In the genomic region with DNA sequence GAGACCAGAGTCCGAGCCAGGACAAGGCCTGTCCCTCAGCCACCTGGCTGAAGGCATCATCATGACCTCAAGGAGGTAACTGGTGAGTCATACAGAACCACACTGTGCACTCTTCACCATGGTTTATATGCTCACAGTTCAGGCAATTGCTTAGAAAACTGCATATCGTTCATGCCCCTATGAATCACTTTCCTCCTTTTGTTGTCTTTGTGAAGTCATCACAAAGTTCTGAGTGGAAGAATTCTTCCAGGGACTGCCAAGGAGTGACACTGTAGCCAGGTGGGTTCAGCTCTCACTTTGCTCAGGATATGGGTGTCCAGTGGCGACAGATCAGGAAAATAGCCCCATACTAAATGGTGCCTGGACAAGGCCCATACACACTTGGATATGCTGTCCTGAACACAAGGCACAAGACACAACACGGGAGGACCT, we compare ENCODE assay signal across 10 cellular contexts.
DNase-seq lines count a peak whose midpoint lies in the region; ATAC-seq and TF ChIP-seq lines count a peak whose summit lies in the region.
"Had no signal": no experiment of that assay in that cellular context is flagged by ENCODE, and none has a peak within 500 bp of the region (broad histone marks: within the 10 kb centered on the region; RNA-seq: fewer than 3 reads in every experiment).

No MANE protein-coding gene starts in this region.

- CTCF ChIA-PET in HCT116 (lab: Charles Lee), result no interaction called here

- no peaks in the 10 kb centered on the region for H3K79me2 ChIP-seq in HCT116 (ENCODE audit: insufficient read depth, low read length)

- RAD21 ChIA-PET in HCT116 (lab: Charles Lee; ENCODE audit: low non-redundant PET in 1 of 2, low total read pairs in 2 of 2, uncharacterized antibody in 2 of 2, unreplicated experiment in 2 of 2), result no interaction called here

- intact Hi-C loops in HCT116 (cut with micrococcal nuclease) (no loop called here), left ventricle myocardium superior (cut with micrococcal nuclease) (no loop called here), sciatic nerve (cut with DNase I) (no loop called here)

- no peak overlapping the region for H2AFZ ChIP-seq in HCT116 (ENCODE audit: low read depth, low read length, poor library complexity, severe bottlenecking)

- 0 out of 2 replicates have a peak, but pooled peaks have one; percentile 0 for TF ChIP-seq RAD21 in HCT116 (IDR thresholded peaks at IDR 0.05; ENCODE audit: low read depth)

- POLR2A ChIA-PET in HCT116 (lab: Charles Lee), result no interaction called here

- H3K9me3 ChIP-seq in HCT116 (ENCODE audit: control insufficient read depth in 1 of 2, insufficient read depth in 1 of 2, low read depth in 1 of 2, low read length in 2 of 2) (no peaks in the 10 kb centered on the region), adipocyte (ENCODE audit: control insufficient read depth, low read length) (no peaks in the 10 kb centered on the region)

- no peaks in the 10 kb centered on the region for H4K20me1 ChIP-seq in HCT116 (ENCODE audit: insufficient read depth)

- no peak for TF ChIP-seq POLR2A in HCT116 (IDR thresholded peaks at IDR 0.05; ENCODE audit: borderline replicate concordance, extremely low read depth, insufficient read depth, insufficient read length)

- H3K4me2 ChIP-seq in HCT116 (ENCODE audit: low read length), result peak overlapping the region; percentile 28

- H3K36me3 ChIP-seq in HCT116 (ENCODE audit: control insufficient read depth in 1 of 2, insufficient read depth in 2 of 2, low read length in 2 of 2), result no peaks in the 10 kb centered on the region
- H3K36me3 ChIP-seq in adipocyte (ENCODE audit: control insufficient read depth, insufficient read depth, low read length, severe bottlenecking), result no peaks in the 10 kb centered on the region

- ATAC-seq in HCT116 (peak; percentile 90), left ventricle myocardium superior (peak; percentile 20), GM19328 (IDR thresholded peaks at IDR 0.05; ENCODE audit: unreplicated experiment) (no peak), sciatic nerve (no peak)

- peaks cover 2 to 16% of the 10 kb centered on the region in 2 experiments; a peak in 3 of 4 replicates for H3K4me1 ChIP-seq in HCT116 (ENCODE audit: control insufficient read depth in 1 of 2, insufficient read depth in 2 of 2, low read length in 2 of 2)
- no peaks in the 10 kb centered on the region for H3K4me1 ChIP-seq in adipocyte (ENCODE audit: control insufficient read depth, insufficient read depth, low read length)

- no peak overlapping the region for H3K9ac ChIP-seq in HCT116 (ENCODE audit: low read length)
- no peak overlapping the region for H3K9ac ChIP-seq in adipocyte (ENCODE audit: low read length)

- no peak overlapping the region for H3K4me3 ChIP-seq in HCT116 (replicated peaks in 1 of 2; ENCODE audit: low read depth in 1 of 2, low read length in 2 of 2)
- no peak overlapping the region for H3K4me3 ChIP-seq in adipocyte (ENCODE audit: low read length)

- DNase-seq in A172 (ENCODE audit: low spot score), result peak; percentile 97
- peak; percentile 50 for DNase-seq in HCT116 (ENCODE audit: low read depth, low spot score)
- peak; percentile 69 for DNase-seq in adipocyte (ENCODE audit: low read depth)
- no peak for DNase-seq in left ventricle myocardium superior
- DNase-seq in islet precursor cell, result no peak
- DNase-seq in activated CD4-positive, alpha-beta T cell treated with anti-CD3 and anti-CD28 coated beads, Interleukin-2, amount 50 U/mL, for 1 hour, result no peak
- no peak for DNase-seq in sciatic nerve (ENCODE audit: low spot score)
- DNase-seq: activated B cell treated with CpG ODN at 0.5 μM for 24 hours, NCI-H345 had no signal

- H3K27ac ChIP-seq in HCT116 (ENCODE audit: low read depth, low read length), result peak overlapping the region; percentile 30; the same call in 1 of the 2 replicates

- BruUV-seq in HCT116 (replicated peaks; lab: Mats Ljungman, UMichigan), result no TSS peak

- no peaks in the 10 kb centered on the region for H3K9me2 ChIP-seq in HCT116 (ENCODE audit: insufficient read depth)

- no peak for TF ChIP-seq CTCF in HCT116 (IDR thresholded peaks at IDR 0.05 in 2 of 3, conservative IDR thresholded peaks at IDR 0.05 in 1 of 3; ENCODE audit: borderline replicate concordance in 1 of 3, insufficient read depth in 1 of 3, low read depth in 2 of 3, low read length in 2 of 3)

- H3K27me3 ChIP-seq in HCT116 (ENCODE audit: insufficient read depth, low read length) (no peaks in the 10 kb centered on the region), adipocyte (replicated peaks; ENCODE audit: control insufficient read depth, insufficient read depth, low read length) (no peaks in the 10 kb centered on the region)

TF ChIP-seq in HCT116, 20 proteins besides CTCF, POLR2A, EP300 and RAD21:
- peak; percentile 56 for TF ChIP-seq JUND (IDR thresholded peaks at IDR 0.05)
- TF ChIP-seq TCF7L2 (IDR thresholded peaks at IDR 0.05; ENCODE audit: borderline replicate concordance, extremely low read depth, insufficient read depth, insufficient read length), result no peak
- peak; percentile 67 for TF ChIP-seq FOSL1 (IDR thresholded peaks at IDR 0.05; ENCODE audit: low read depth)
- peak; percentile 42 for TF ChIP-seq SP1 (IDR thresholded peaks at IDR 0.05; ENCODE audit: low read depth)
- no peak for TF ChIP-seq YY1 (IDR thresholded peaks at IDR 0.05; ENCODE audit: extremely low read depth, insufficient replicate concordance, low read depth, low read length)
TF ChIP-seq in HCT116: peak in this region for 3.

Comparison
In these comparisons a context has a peak if more than half of its experiments do, and no peak if none do; other contexts are left out.
1. DNase-seq: peak in A172 (single experiment), HCT116 (single experiment) and adipocyte (single experiment); none in left ventricle myocardium superior (single experiment), islet precursor cell (single experiment), activated CD4-positive, alpha-beta T cell treated with anti-CD3 and anti-CD28 coated beads, Interleukin-2, amount 50 U/mL, for 1 hour (single experiment) and sciatic nerve (single experiment).
2. ATAC-seq: peak in HCT116 (single experiment) and left ventricle myocardium superior (single experiment); none in GM19328 (single experiment) and sciatic nerve (single experiment).